Comparison of ENCODE assay signal across 19 cellular contexts in genomic region chr5:56745864-56746263, GRCh38.
"Had no signal": no experiment of that assay in that cellular context is flagged by ENCODE, and none has a peak within 500 bp of the region (broad histone marks: within the 10 kb centered on the region; RNA-seq: fewer than 3 reads in every experiment).

No MANE protein-coding gene starts in this region.

- H3K4me3 Mint-ChIP-seq: naive thymus-derived CD4-positive, alpha-beta T cell; nephron progenitor cell; stimulated activated effector memory CD8-positive, alpha-beta T cell treated with anti-CD3 and anti-CD28 coated beads, Interleukin-12 subunit alpha, Interleukin-12 subunit beta, amount 100 ng/mL, for 72 hours; stimulated activated naive CD8-positive, alpha-beta T cell treated with anti-CD3 and anti-CD28 coated beads, Interleukin-15, amount 100 ng/mL, for 72 hours had no signal

- H3K4me3 ChIP-seq: coronary artery, lung, testis, tibial nerve had no signal

- H3K36me3 Mint-ChIP-seq: stimulated activated effector memory CD8-positive, alpha-beta T cell treated with anti-CD3 and anti-CD28 coated beads, Interleukin-12 subunit alpha, Interleukin-12 subunit beta, amount 100 ng/mL, for 72 hours had no signal

- H3K4me1 Mint-ChIP-seq: nephron progenitor cell; stimulated activated effector memory CD8-positive, alpha-beta T cell treated with anti-CD3 and anti-CD28 coated beads, Interleukin-12 subunit alpha, Interleukin-12 subunit beta, amount 100 ng/mL, for 72 hours; stimulated activated naive CD8-positive, alpha-beta T cell treated with anti-CD3 and anti-CD28 coated beads, Interleukin-15, amount 100 ng/mL, for 72 hours had no signal

- H3K4me1 ChIP-seq: testis, tibial nerve had no signal

- H3K36me3 ChIP-seq: neutrophil, tibial nerve had no signal

- H3K9me3 ChIP-seq: neutrophil, testis, tibial nerve had no signal

- DNase-seq: effector CD8-positive, alpha-beta T cell; foreskin melanocyte; head of caudate nucleus; hippocampal formation; left ventricle myocardium superior; mesendoderm; naive thymus-derived CD4-positive, alpha-beta T cell; nephron progenitor cell; posterior cingulate gyrus; small intestine; stimulated activated CD4-positive, alpha-beta T cell treated with anti-CD3 and anti-CD28 coated beads, Interleukin-2, amount 100 ng/mL, for 48 hours; stimulated activated naive CD8-positive, alpha-beta T cell treated with anti-CD3 and anti-CD28 coated beads, Interleukin-15, amount 100 ng/mL, for 72 hours; testis had no signal

- ATAC-seq: left colon; left ventricle myocardium superior; naive thymus-derived CD4-positive, alpha-beta T cell; stimulated activated effector memory CD8-positive, alpha-beta T cell treated with anti-CD3 and anti-CD28 coated beads, Interleukin-12 subunit alpha, Interleukin-12 subunit beta, amount 100 ng/mL, for 72 hours; stimulated activated naive CD8-positive, alpha-beta T cell treated with anti-CD3 and anti-CD28 coated beads, Interleukin-15, amount 100 ng/mL, for 72 hours had no signal

- H3K27me3 Mint-ChIP-seq: stimulated activated naive CD8-positive, alpha-beta T cell treated with anti-CD3 and anti-CD28 coated beads, Interleukin-15, amount 100 ng/mL, for 72 hours had no signal

- H3K9me3 Mint-ChIP-seq: nephron progenitor cell; stimulated activated effector memory CD8-positive, alpha-beta T cell treated with anti-CD3 and anti-CD28 coated beads, Interleukin-12 subunit alpha, Interleukin-12 subunit beta, amount 100 ng/mL, for 72 hours had no signal

- H3K27ac ChIP-seq: coronary artery, neutrophil, testis, tibial nerve had no signal

- H3K27me3 ChIP-seq: neutrophil, testis, tibial nerve had no signal

- H3K27ac Mint-ChIP-seq: naive thymus-derived CD4-positive, alpha-beta T cell; nephron progenitor cell; stimulated activated effector memory CD8-positive, alpha-beta T cell treated with anti-CD3 and anti-CD28 coated beads, Interleukin-12 subunit alpha, Interleukin-12 subunit beta, amount 100 ng/mL, for 72 hours; stimulated activated naive CD8-positive, alpha-beta T cell treated with anti-CD3 and anti-CD28 coated beads, Interleukin-15, amount 100 ng/mL, for 72 hours had no signal
